ENCODE assay signal across 8 cellular contexts in the genomic region with DNA sequence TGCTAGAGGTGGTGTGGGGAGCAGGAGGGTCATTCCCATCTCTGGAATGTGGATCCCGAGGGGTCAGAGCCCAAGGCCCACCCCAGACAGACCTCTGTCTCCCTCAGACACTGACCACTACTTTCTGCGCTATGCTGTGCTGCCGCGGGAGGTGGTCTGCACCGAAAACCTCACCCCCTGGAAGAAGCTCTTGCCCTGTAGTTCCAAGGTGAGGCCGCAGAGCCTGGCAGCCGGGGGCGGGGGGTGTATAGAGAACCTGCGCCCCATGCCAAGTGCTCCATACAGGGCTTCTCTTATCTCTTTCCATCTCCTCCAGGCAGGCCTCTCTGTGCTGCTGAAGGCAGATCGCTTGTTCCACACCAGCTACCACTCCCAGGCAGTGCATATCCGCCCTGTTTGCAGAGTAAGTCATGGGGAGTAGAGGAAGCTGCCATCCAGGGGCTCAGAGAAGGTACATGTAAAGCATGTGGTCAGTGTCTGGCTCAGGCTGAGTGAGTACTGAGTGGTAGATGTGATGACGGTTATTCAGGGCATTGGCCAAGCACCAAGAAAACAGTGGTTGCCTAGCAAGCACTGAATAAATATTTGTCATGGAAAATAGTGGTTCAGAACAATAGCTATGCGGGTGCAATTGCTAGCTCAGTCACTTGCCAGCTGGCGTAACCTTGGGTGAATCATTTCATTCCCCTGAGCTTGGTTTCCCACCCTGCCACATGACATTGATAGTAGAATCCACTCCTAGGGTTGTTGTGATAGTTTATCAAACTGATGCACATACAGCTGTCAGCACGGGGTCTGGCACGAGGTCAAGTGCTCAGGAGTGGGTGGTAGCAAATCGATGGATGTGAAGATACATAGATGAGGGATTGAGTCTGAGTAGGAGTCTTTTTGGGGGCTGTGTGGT. TPM values are rescaled to one million over a fixed set of nuclear protein-coding genes. Genes with fewer than 3 reads are reported as not detected.
DNase-seq lines count a peak whose midpoint lies in the region; ATAC-seq, FAIRE-seq and TF ChIP-seq lines count a peak whose summit lies in the region.

No MANE protein-coding gene starts in this region.

- intact Hi-C loops in ascending aorta (cut with DNase I): loop anchor here (1.0 kb wide), 1 partner anchor 45 kb away; no protein-coding TSS in a partner anchor
- intact Hi-C loops in vagina (cut with DNase I): no loop called here

- H3K9me1 ChIP-seq in keratinocyte (ENCODE audit: control insufficient read depth, extremely low read depth, insufficient read depth, low read length): no peaks in the 10 kb centered on the region

- DNase-seq in GOT3 (lab: John Stamatoyannopoulos, UW): peak; percentile 85
- peak; percentile 24 for DNase-seq in NCI-H1105 (lab: John Stamatoyannopoulos, UW)
- DNase-seq in ascending aorta (ENCODE audit: low spot score in 2 of 2): peak in 1 of 2 donors; percentile 90
- peak; percentile 23 for DNase-seq in keratinocyte (ENCODE audit: low read depth, low spot score)
- no peak for DNase-seq in vagina (ENCODE audit: extremely low spot score in 2 of 2)
- no peak for DNase-seq in glutamatergic neuron

- dilution Hi-C loops in keratinocyte (cut with MboI; ENCODE audit: extremely low pct_ligation_motif_present, low sequenced_read_pairs): no loop called here

- no peak overlapping the region for H3K4me3 Mint-ChIP-seq in glutamatergic neuron (ENCODE audit: unreplicated experiment)

- peaks cover 43 to 54% of the 10 kb centered on the region in 2 donors for H3K36me3 ChIP-seq in ascending aorta
- peaks cover 26 to 27% of the 10 kb centered on the region in 2 experiments for H3K36me3 ChIP-seq in keratinocyte (ENCODE audit: control insufficient read depth in 2 of 2, extremely low read depth in 1 of 2, insufficient read depth in 2 of 2, low read length in 2 of 2)
- H3K36me3 ChIP-seq in subcutaneous abdominal adipose tissue (ENCODE audit: control insufficient read depth in 5 of 5, insufficient read depth in 5 of 5, low read length in 5 of 5): peaks cover 14 to 60% (median 56%) of the 10 kb centered on the region in 5 donors
- H3K36me3 ChIP-seq in vagina: peaks cover 0 to 45% of the 10 kb centered on the region in 2 donors

- H3K4me1 ChIP-seq in ascending aorta: peaks cover 6 to 25% of the 10 kb centered on the region in 2 donors
- peaks cover 25% of the 10 kb centered on the region for H3K4me1 ChIP-seq in keratinocyte (ENCODE audit: control insufficient read depth, extremely low read depth, insufficient read depth, low read length)
- H3K4me1 ChIP-seq in subcutaneous abdominal adipose tissue (ENCODE audit: control insufficient read depth in 5 of 5, insufficient read depth in 5 of 5, low read length in 5 of 5): peaks cover 4 to 34% (median 25%) of the 10 kb centered on the region in 5 donors
- H3K4me1 ChIP-seq in vagina: peaks cover 37% of the 10 kb centered on the region

- peak; percentile 72 for ATAC-seq in GM18499 (IDR thresholded peaks at IDR 0.05; ENCODE audit: insufficient read depth, unreplicated experiment)

- H3K9ac ChIP-seq in keratinocyte (ENCODE audit: control insufficient read depth, extremely low read depth, insufficient read depth, low read length): peak overlapping the region; percentile 40
- no peak overlapping the region for H3K9ac ChIP-seq in subcutaneous abdominal adipose tissue (ENCODE audit: low read length in 5 of 5)

- peaks cover 5% of the 10 kb centered on the region for H3K4me1 Mint-ChIP-seq in glutamatergic neuron (ENCODE audit: low read depth, unreplicated experiment)

- H3K4me3 ChIP-seq in ascending aorta: no peak overlapping the region
- H3K4me3 ChIP-seq in keratinocyte (ENCODE audit: control insufficient read depth in 2 of 3, extremely low read depth in 1 of 3, insufficient read depth in 2 of 3, low read depth in 1 of 3, low read length in 3 of 3): no peak overlapping the region
- peak overlapping the region in 1 of 5 donors; percentile 11 for H3K4me3 ChIP-seq in subcutaneous abdominal adipose tissue (ENCODE audit: low read depth in 1 of 5, low read length in 5 of 5)
- no peak overlapping the region for H3K4me3 ChIP-seq in vagina

- no peak overlapping the region for H3K4me2 ChIP-seq in keratinocyte (ENCODE audit: control insufficient read depth, extremely low read depth, insufficient read depth, low read depth, low read length)

- H3K27me3 Mint-ChIP-seq in glutamatergic neuron (ENCODE audit: unreplicated experiment): peaks cover 2% of the 10 kb centered on the region

- TF ChIP-seq CTCF in ascending aorta (IDR thresholded peaks at IDR 0.05): no peak
- peak in 1 of 3 experiments; percentile 2 for TF ChIP-seq CTCF in keratinocyte (optimal IDR thresholded peaks at IDR 0.05 in 1 of 3, IDR thresholded peaks at IDR 0.05 in 1 of 3, conservative IDR thresholded peaks at IDR 0.05 in 1 of 3; ENCODE audit: extremely low read depth in 1 of 3, insufficient read depth in 2 of 3, low read length in 3 of 3)
- no peak for TF ChIP-seq CTCF in vagina (IDR thresholded peaks at IDR 0.05)
- TF ChIP-seq CTCF in glutamatergic neuron (IDR thresholded peaks at IDR 0.05; ENCODE audit: partially characterized antibody, unreplicated experiment): no peak

- peaks cover 24% of the 10 kb centered on the region for H3K79me2 ChIP-seq in keratinocyte (ENCODE audit: control insufficient read depth, insufficient read depth, low read length)

- no peak overlapping the region for H3K27ac Mint-ChIP-seq in glutamatergic neuron (ENCODE audit: unreplicated experiment)

- H3K36me3 Mint-ChIP-seq in glutamatergic neuron (ENCODE audit: unreplicated experiment): no peaks in the 10 kb centered on the region

- peak; percentile 67 for FAIRE-seq in keratinocyte (lab: Jason Lieb, UNC)

- no peak overlapping the region for H2AFZ ChIP-seq in keratinocyte (ENCODE audit: control insufficient read depth, low read length)

- TF ChIP-seq POLR2A in vagina (IDR thresholded peaks at IDR 0.05): no peak

- H3K27me3 ChIP-seq in ascending aorta: no peaks in the 10 kb centered on the region
- H3K27me3 ChIP-seq in keratinocyte (ENCODE audit: control insufficient read depth, extremely low read depth, insufficient read depth, low read length): no peaks in the 10 kb centered on the region
- H3K27me3 ChIP-seq in subcutaneous abdominal adipose tissue (ENCODE audit: control insufficient read depth in 5 of 5, insufficient read depth in 4 of 5, low read length in 5 of 5): no peaks in the 10 kb centered on the region
- no peaks in the 10 kb centered on the region for H3K27me3 ChIP-seq in vagina

- H3K9me3 ChIP-seq in ascending aorta (no peaks in the 10 kb centered on the region), keratinocyte (ENCODE audit: control insufficient read depth, low read depth, low read length) (no peaks in the 10 kb centered on the region), subcutaneous abdominal adipose tissue (ENCODE audit: control insufficient read depth in 5 of 5, low read length in 5 of 5) (no peaks in the 10 kb centered on the region), vagina (no peaks in the 10 kb centered on the region)

- peaks cover 2% of the 10 kb centered on the region for H3K9me3 Mint-ChIP-seq in glutamatergic neuron (ENCODE audit: unreplicated experiment)

- peaks cover 2% of the 10 kb centered on the region for H4K20me1 ChIP-seq in keratinocyte (ENCODE audit: control insufficient read depth, extremely low read depth, insufficient read depth, low read length)

- H3K27ac ChIP-seq in ascending aorta: peak overlapping the region; percentile 71 to 75
- H3K27ac ChIP-seq in keratinocyte (ENCODE audit: control insufficient read depth, insufficient read depth, low read length): peak overlapping the region; percentile 62
- H3K27ac ChIP-seq in subcutaneous abdominal adipose tissue (ENCODE audit: low read depth, low read length): peak overlapping the region; percentile 62
- H3K27ac ChIP-seq in vagina: no peak overlapping the region

RNA-seq across cellular contexts. Expression of gene PIGT, which starts 3.5 kb away (rescaled TPM):
- 142 TPM for total RNA-seq in ascending aorta
- 25.9 to 37.6 TPM (median 26.5 TPM) in 3 replicates for polyA plus RNA-seq in keratinocyte
- polyA plus RNA-seq in keratinocyte (2011; ENCODE audit: low read depth): 26.7 TPM
- polyA plus RNA-seq in keratinocyte (2011; cell fraction: cytosol; rRNA removed): 29.0 and 38.7 TPM in 2 replicates
- 45.6 and 57.8 TPM in 2 replicates for polyA plus RNA-seq in keratinocyte (2011; cell fraction: nucleus; rRNA removed)
- polyA plus RNA-seq in keratinocyte (2012; ENCODE audit: low replicate concordance): 39.5 and 44.2 TPM in 2 replicates
- 25.6 to 90.6 TPM (median 30.8 TPM) in 3 replicates for polyA minus RNA-seq in keratinocyte
- polyA minus RNA-seq in keratinocyte (2011; cell fraction: cytosol; rRNA and poly(A)+ RNA removed): 41.1 TPM
- polyA minus RNA-seq in keratinocyte (2011; cell fraction: nucleus; rRNA and poly(A)+ RNA removed): 26.4 and 29.9 TPM in 2 replicates
- 81.0 TPM for total RNA-seq in vagina
- total RNA-seq in glutamatergic neuron (ENCODE audit: unreplicated experiment): 55.5 TPM

RNA-seq across cellular contexts. Expression of gene DBNDD2, which starts 11.4 kb away (rescaled TPM):
- total RNA-seq in ascending aorta: 100 TPM
- 33.8 to 42.3 TPM (median 37.4 TPM) in 3 replicates for polyA plus RNA-seq in keratinocyte
- 22.8 TPM for polyA plus RNA-seq in keratinocyte (2011; ENCODE audit: low read depth)
- polyA plus RNA-seq in keratinocyte (2011; cell fraction: cytosol; rRNA removed): 40.6 and 52.3 TPM in 2 replicates
- 24.9 and 25.0 TPM in 2 replicates for polyA plus RNA-seq in keratinocyte (2011; cell fraction: nucleus; rRNA removed)
- polyA plus RNA-seq in keratinocyte (2012; ENCODE audit: low replicate concordance): 31.8 and 32.8 TPM in 2 replicates
- 15.8 to 30.9 TPM (median 19.2 TPM) in 3 replicates for polyA minus RNA-seq in keratinocyte
- 8.8 TPM for polyA minus RNA-seq in keratinocyte (2011; cell fraction: cytosol; rRNA and poly(A)+ RNA removed)
- polyA minus RNA-seq in keratinocyte (2011; cell fraction: nucleus; rRNA and poly(A)+ RNA removed): 5.4 and 5.7 TPM in 2 replicates
- total RNA-seq in vagina: 57.0 TPM
- 4.1 TPM for total RNA-seq in glutamatergic neuron (ENCODE audit: unreplicated experiment)

RNA-seq across cellular contexts. Expression of gene TP53TG5, which starts 41.3 kb away (rescaled TPM):
- not detected for total RNA-seq in ascending aorta
- not detected in 3 replicates for polyA plus RNA-seq in keratinocyte
- not detected for polyA plus RNA-seq in keratinocyte (2011; ENCODE audit: low read depth)
- polyA plus RNA-seq in keratinocyte (2011; cell fraction: cytosol; rRNA removed): not detected in 2 replicates
- polyA plus RNA-seq in keratinocyte (2011; cell fraction: nucleus; rRNA removed): 0.22 TPM in 1 of 2 replicates, not detected in the other
- polyA plus RNA-seq in keratinocyte (2012; ENCODE audit: low replicate concordance): 0.34 and 0.44 TPM in 2 replicates
- not detected in 3 replicates for polyA minus RNA-seq in keratinocyte
- polyA minus RNA-seq in keratinocyte (2011; cell fraction: cytosol; rRNA and poly(A)+ RNA removed): not detected
- polyA minus RNA-seq in keratinocyte (2011; cell fraction: nucleus; rRNA and poly(A)+ RNA removed): not detected in 2 replicates
- not detected for total RNA-seq in vagina
- not detected for total RNA-seq in glutamatergic neuron (ENCODE audit: unreplicated experiment)

RNA-seq across cellular contexts. Expression of gene WFDC2, which starts 50.1 kb away (rescaled TPM):
- total RNA-seq in ascending aorta: 32.5 TPM
- polyA plus RNA-seq in keratinocyte: 0.44 TPM in 1 of 3 replicates, not detected in the others
- polyA plus RNA-seq in keratinocyte (2011; ENCODE audit: low read depth): not detected
- polyA plus RNA-seq in keratinocyte (2011; cell fraction: cytosol; rRNA removed): 0.16 and 0.66 TPM in 2 replicates
- polyA plus RNA-seq in keratinocyte (2011; cell fraction: nucleus; rRNA removed): 0.25 and 0.52 TPM in 2 replicates
- 0.65 and 0.68 TPM in 2 replicates for polyA plus RNA-seq in keratinocyte (2012; ENCODE audit: low replicate concordance)
- polyA minus RNA-seq in keratinocyte: not detected in 3 replicates
- polyA minus RNA-seq in keratinocyte (2011; cell fraction: cytosol; rRNA and poly(A)+ RNA removed): not detected
- not detected in 2 replicates for polyA minus RNA-seq in keratinocyte (2011; cell fraction: nucleus; rRNA and poly(A)+ RNA removed)
- total RNA-seq in vagina: 2.2 TPM
- total RNA-seq in glutamatergic neuron (ENCODE audit: unreplicated experiment): 4.8 TPM

RNA-seq across cellular contexts. Expression of gene SYS1, which starts 56.5 kb away (rescaled TPM):
- total RNA-seq in ascending aorta (27.4 TPM), vagina (44.9 TPM), glutamatergic neuron (ENCODE audit: unreplicated experiment) (17.7 TPM)
- 16.8 to 29.8 TPM (median 22.0 TPM) in 3 replicates for polyA plus RNA-seq in keratinocyte
- 2.4 TPM for polyA plus RNA-seq in keratinocyte (2011; ENCODE audit: low read depth)
- polyA plus RNA-seq in keratinocyte (2011; cell fraction: cytosol; rRNA removed): 18.0 and 21.4 TPM in 2 replicates
- polyA plus RNA-seq in keratinocyte (2011; cell fraction: nucleus; rRNA removed): 17.8 and 20.3 TPM in 2 replicates
- 13.0 and 16.6 TPM in 2 replicates for polyA plus RNA-seq in keratinocyte (2012; ENCODE audit: low replicate concordance)
- polyA minus RNA-seq in keratinocyte: 41.4 to 75.8 TPM (median 52.7 TPM) in 3 replicates
- 55.8 TPM for polyA minus RNA-seq in keratinocyte (2011; cell fraction: cytosol; rRNA and poly(A)+ RNA removed)
- polyA minus RNA-seq in keratinocyte (2011; cell fraction: nucleus; rRNA and poly(A)+ RNA removed): 14.1 and 18.9 TPM in 2 replicates

Comparison
In these comparisons a context has a peak if more than half of its experiments do, and no peak if none do; other contexts are left out.
1. DNase-seq: peak in GOT3 (single experiment), NCI-H1105 (single experiment) and keratinocyte (single experiment); none in vagina (0 of 2) and glutamatergic neuron (single experiment).
2. RNA of gene DBNDD2, which starts 11.4 kb away (total RNA-seq): 100 TPM in ascending aorta (single experiment) and 57.0 TPM in vagina (single experiment); 4.1 TPM in glutamatergic neuron (single experiment); every median in the first group is over 10 times any median in the second.